In genomic region chrX:104469771-104470170, GRCh38 we compare ENCODE assay signal across 6 cellular contexts.
"Had no signal": no experiment of that assay in that cellular context is flagged by ENCODE, and none has a peak within 500 bp of the region (broad histone marks: within the 10 kb centered on the region; RNA-seq: fewer than 3 reads in every experiment).

No MANE protein-coding gene starts in this region.

- H3K4me2 ChIP-seq: GM23338 had no signal

- H3K27me3 Mint-ChIP-seq: IgD-negative memory B cell had no signal

- H3K4me3 ChIP-seq: GM23338 had no signal

- H2AFZ ChIP-seq: GM23338 had no signal

- H3K27ac Mint-ChIP-seq: GM23338, H9, IgD-negative memory B cell had no signal

- H3K36me3 Mint-ChIP-seq: IgD-negative memory B cell had no signal

- H3K4me1 Mint-ChIP-seq: IgD-negative memory B cell had no signal

- H3K4me3 Mint-ChIP-seq: GM23338, H9, IgD-negative memory B cell had no signal

- H3K9me3 Mint-ChIP-seq: GM23338 had no signal

- DNase-seq: H9, HCEC 1CT, KBM-7 had no signal

- ATAC-seq: GM23338, HepG2 had no signal
